In genomic region chr19:40192758-40193586, GRCh38 we compare ENCODE assay signal across 10 cellular contexts. TPM values are rescaled to one million over a fixed set of nuclear protein-coding genes. Genes with fewer than 3 reads are reported as not detected.
DNase-seq lines count a peak whose midpoint lies in the region; ATAC-seq and TF ChIP-seq lines count a peak whose summit lies in the region.
"Had no signal": no experiment of that assay in that cellular context is flagged by ENCODE, and none has a peak within 500 bp of the region (broad histone marks: within the 10 kb centered on the region; RNA-seq: fewer than 3 reads in every experiment).

No MANE protein-coding gene starts in this region.

- no TSS peak for BruUV-seq in IMR-90 (replicated peaks; lab: Mats Ljungman, UMichigan)

- TF ChIP-seq CTCF in IMR-90 (conservative IDR thresholded peaks at IDR 0.05; ENCODE audit: low read depth, low read length) (no peak), nephron progenitor cell (IDR thresholded peaks at IDR 0.05) (no peak), omental fat pad (IDR thresholded peaks at IDR 0.05) (no peak)

- H3K9me1 ChIP-seq in IMR-90 (ENCODE audit: insufficient read depth, low read length): peaks cover 6% of the 10 kb centered on the region

- H2BK120ac ChIP-seq in IMR-90 (ENCODE audit: low read depth, low read length): no peak overlapping the region

- peaks cover 5 to 26% of the 10 kb centered on the region in 2 experiments for H3K79me1 ChIP-seq in IMR-90 (ENCODE audit: low read depth in 1 of 2, low read length in 2 of 2)

- H2BK5ac ChIP-seq in IMR-90 (ENCODE audit: low read depth, low read length, poor library complexity, severe bottlenecking): no peak overlapping the region

- ATAC-seq in CD4-positive, CD25-positive, alpha-beta regulatory T cell (ENCODE audit: low read depth in 2 of 2): no peak
- ATAC-seq in IMR-90 (ENCODE audit: low read depth) (no peak), HG02884 (IDR thresholded peaks at IDR 0.05; ENCODE audit: unreplicated experiment) (no peak), omental fat pad (ENCODE audit: low FRiP score) (no peak), HG02642 (IDR thresholded peaks at IDR 0.05; ENCODE audit: poor library complexity, unreplicated experiment) (no peak)
- no peak for ATAC-seq in central memory CD8-positive, alpha-beta T cell (replicated peaks; ENCODE audit: extremely low read depth, poor library complexity, severe bottlenecking)

- H3K36me3 Mint-ChIP-seq in CD4-positive, CD25-positive, alpha-beta regulatory T cell: peaks cover 7% of the 10 kb centered on the region
- peaks cover 3% of the 10 kb centered on the region for H3K36me3 Mint-ChIP-seq in central memory CD8-positive, alpha-beta T cell (ENCODE audit: insufficient read depth)
- H3K36me3 Mint-ChIP-seq in nephron progenitor cell (ENCODE audit: low read depth): peaks cover 3% of the 10 kb centered on the region

- peak overlapping the region; percentile 13; the same call in 1 of the 2 replicates for H3K23ac ChIP-seq in IMR-90 (ENCODE audit: low read depth, low read length)

- H3K9ac ChIP-seq in IMR-90 (ENCODE audit: low read depth, low read length): no peak overlapping the region

- H3K4me1 Mint-ChIP-seq in CD4-positive, CD25-positive, alpha-beta regulatory T cell: peaks cover 6 to 46% (median 24%) of the 10 kb centered on the region in 4 donors
- peaks cover 33% of the 10 kb centered on the region for H3K4me1 Mint-ChIP-seq in central memory CD8-positive, alpha-beta T cell
- peaks cover 15% of the 10 kb centered on the region for H3K4me1 Mint-ChIP-seq in nephron progenitor cell

- peak overlapping the region; percentile 44 for H3K4me3 ChIP-seq in CD4-positive, CD25-positive, alpha-beta regulatory T cell (ENCODE audit: low read depth, low read length)
- no peak overlapping the region for H3K4me3 ChIP-seq in IMR-90 (ENCODE audit: insufficient read depth, low read depth, low read length)

- peaks cover 22% of the 10 kb centered on the region for H3K4me1 ChIP-seq in CD4-positive, CD25-positive, alpha-beta regulatory T cell (ENCODE audit: control insufficient read depth, insufficient read depth, low read length, poor library complexity, severe bottlenecking)
- peaks cover 9% of the 10 kb centered on the region for H3K4me1 ChIP-seq in IMR-90 (ENCODE audit: control insufficient read depth, insufficient read depth, low read length)

- H3K56ac ChIP-seq in IMR-90 (ENCODE audit: extremely low read depth, insufficient read depth, low read length): no peak overlapping the region

- TF ChIP-seq RAD21 in IMR-90 (IDR thresholded peaks at IDR 0.05; ENCODE audit: low read length): no peak

- H3K4ac ChIP-seq in IMR-90 (ENCODE audit: low read depth, low read length): no peak overlapping the region; the same call in 1 of the 2 replicates

- H3K27me3 Mint-ChIP-seq in CD4-positive, CD25-positive, alpha-beta regulatory T cell: no peaks in the 10 kb centered on the region
- H3K27me3 Mint-ChIP-seq in central memory CD8-positive, alpha-beta T cell: no peaks in the 10 kb centered on the region
- peaks cover 24% of the 10 kb centered on the region for H3K27me3 Mint-ChIP-seq in nephron progenitor cell (ENCODE audit: low read depth, poor library complexity)

- peak overlapping the region; percentile 64 to 85 (median 78) for H3K4me3 Mint-ChIP-seq in CD4-positive, CD25-positive, alpha-beta regulatory T cell
- peak overlapping the region; percentile 70 for H3K4me3 Mint-ChIP-seq in central memory CD8-positive, alpha-beta T cell
- peak overlapping the region; percentile 70 for H3K4me3 Mint-ChIP-seq in nephron progenitor cell

- no peak overlapping the region for H2BK15ac ChIP-seq in IMR-90 (ENCODE audit: low read depth, low read length)

- CTCF ChIA-PET in IMR-90 (lab: Yijun Ruan, JAX): no interaction called here

- H3K18ac ChIP-seq in IMR-90 (ENCODE audit: low read depth, low read length): no peak overlapping the region

- H3K36me3 ChIP-seq in CD4-positive, CD25-positive, alpha-beta regulatory T cell (ENCODE audit: control insufficient read depth, insufficient read depth, low read length): no peaks in the 10 kb centered on the region
- H3K36me3 ChIP-seq in IMR-90 (ENCODE audit: control insufficient read depth, insufficient read depth, low read length): no peaks in the 10 kb centered on the region; the same call in 1 of the 2 replicates

- H4K5ac ChIP-seq in IMR-90 (ENCODE audit: low read depth, low read length): no peak overlapping the region

- DNase-seq in CD4-positive, CD25-positive, alpha-beta regulatory T cell: no peak
- DNase-seq in IMR-90 (no peak), nephron progenitor cell (no peak), omental fat pad (ENCODE audit: low spot score) (no peak)
- no peak for DNase-seq in central memory CD8-positive, alpha-beta T cell (ENCODE audit: low spot score in 2 of 2)
- no peak for DNase-seq in activated effector memory CD4-positive, alpha-beta T cell treated with anti-CD3 and anti-CD28 coated beads, Interleukin-2, amount 50 U/mL, for 16 hours
- DNase-seq: NCI-H226 had no signal

- H2BK20ac ChIP-seq in IMR-90 (ENCODE audit: low read depth, low read length): no peak overlapping the region

- H4K20me1 ChIP-seq in IMR-90 (ENCODE audit: insufficient read depth, low read length): no peaks in the 10 kb centered on the region

- no peaks in the 10 kb centered on the region for H3K9me3 ChIP-seq in CD4-positive, CD25-positive, alpha-beta regulatory T cell (ENCODE audit: control insufficient read depth in 2 of 2, low read length in 2 of 2)
- no peaks in the 10 kb centered on the region for H3K9me3 ChIP-seq in IMR-90 (ENCODE audit: control insufficient read depth, insufficient read depth, low read length)

- H4K8ac ChIP-seq in IMR-90 (ENCODE audit: low read depth in 2 of 2, low read length in 2 of 2): no peak overlapping the region

- H2AFZ ChIP-seq in IMR-90 (replicated peaks; ENCODE audit: low read length, poor library complexity): peak overlapping the region; percentile 26

- WGBS in IMR-90 (ENCODE audit: extremely low coverage in 2 of 2, insufficient read length in 1 of 2), 2 experiments: 84% methylated on average over 2 of the region's 5 CpGs; no CpG with 5 or more reads in 1 of the 2 experiments

- peak overlapping the region; percentile 49 for H3K4me2 ChIP-seq in IMR-90 (ENCODE audit: low read depth, low read length)

- intact Hi-C loops in IMR-90 (cut with micrococcal nuclease): no loop called here

- H3K27me3 ChIP-seq in CD4-positive, CD25-positive, alpha-beta regulatory T cell (ENCODE audit: control insufficient read depth, insufficient read depth, low read length): no peaks in the 10 kb centered on the region
- H3K27me3 ChIP-seq in IMR-90 (ENCODE audit: control insufficient read depth, insufficient read depth, low read length): no peaks in the 10 kb centered on the region

- H3K14ac ChIP-seq in IMR-90 (replicated peaks; ENCODE audit: low read depth, low read length): no peak overlapping the region

- H2AK5ac ChIP-seq in IMR-90 (ENCODE audit: low read depth, low read length): peak overlapping the region; percentile 44; the same call in 1 of the 2 replicates

- no peak overlapping the region for H3K27ac ChIP-seq in CD4-positive, CD25-positive, alpha-beta regulatory T cell (ENCODE audit: insufficient read depth, low read length, poor library complexity, severe bottlenecking)
- H3K27ac ChIP-seq in IMR-90 (ENCODE audit: insufficient read depth, low read length): no peak overlapping the region
- H3K27ac ChIP-seq: HL-60 had no signal

- in situ Hi-C loops in IMR-90 (cut with MboI; ENCODE audit: low sequenced_read_pairs): no loop called here

- dilution Hi-C loops in IMR-90 (cut with HindIII; ENCODE audit: low sequenced_read_pairs, unreplicated experiment): no loop called here

- H2AK9ac ChIP-seq in IMR-90 (replicated peaks; ENCODE audit: low read depth, low read length, poor library complexity): peak overlapping the region; percentile 48

- H4K91ac ChIP-seq in IMR-90 (ENCODE audit: insufficient read depth, low read depth, low read length): no peak overlapping the region

- POLR2A ChIA-PET in IMR-90 (lab: Charles Lee; ENCODE audit: unreplicated experiment): interaction anchor here (0.7 kb wide), 1 partner anchor 1617 kb away, joined by 3 read pairs; no protein-coding TSS in a partner anchor

- H3K27ac Mint-ChIP-seq in CD4-positive, CD25-positive, alpha-beta regulatory T cell: peak overlapping the region in 1 of 3 donors; percentile 56
- H3K27ac Mint-ChIP-seq in central memory CD8-positive, alpha-beta T cell (ENCODE audit: low read depth): no peak overlapping the region
- H3K27ac Mint-ChIP-seq in nephron progenitor cell: no peak overlapping the region

- no peak for TF ChIP-seq POLR2A in IMR-90 (IDR thresholded peaks at IDR 0.05; ENCODE audit: low read depth, low read length)

- H3K9me3 Mint-ChIP-seq in CD4-positive, CD25-positive, alpha-beta regulatory T cell: no peaks in the 10 kb centered on the region
- no peaks in the 10 kb centered on the region for H3K9me3 Mint-ChIP-seq in central memory CD8-positive, alpha-beta T cell
- H3K9me3 Mint-ChIP-seq in nephron progenitor cell: no peaks in the 10 kb centered on the region

TF ChIP-seq in IMR-90, 13 proteins besides CTCF, POLR2A, EP300 and RAD21 (continues in another document):
- TF ChIP-seq CHD1 (IDR thresholded peaks at IDR 0.05; ENCODE audit: low read depth, low read length): no peak
- TF ChIP-seq BHLHE40 (IDR thresholded peaks at IDR 0.05; ENCODE audit: low read depth, low read length): no peak
- no peak for TF ChIP-seq MAZ (IDR thresholded peaks at IDR 0.05; ENCODE audit: borderline replicate concordance, low read depth, low read length)

RNA-seq across cellular contexts. Expression of gene MAP3K10, which starts 1.7 kb away (rescaled TPM):
- total RNA-seq in CD4-positive, CD25-positive, alpha-beta regulatory T cell: 25.8 TPM
- polyA plus RNA-seq in CD4-positive, CD25-positive, alpha-beta regulatory T cell: 1 to 10 TPM in 1 of 4 donors, under 1 TPM in 3; 0.14 to 1.4 (median 0.43) TPM
- total RNA-seq in IMR-90 (2012; rRNA removed) (1.4 and 1.8 TPM in 2 replicates), omental fat pad (1 to 10 TPM; 5.9 to 9.7 (median 7.6) TPM)
- 5.5 and 6.4 TPM in 2 replicates for polyA plus RNA-seq in IMR-90 (2012; rRNA removed)
- 3.1 and 5.2 TPM in 2 replicates for polyA plus RNA-seq in IMR-90 (2012; cell fraction: cytosol; rRNA removed)
- polyA plus RNA-seq in IMR-90 (2012; cell fraction: nucleus; rRNA removed; ENCODE audit: low replicate concordance): 32.7 and 58.4 TPM in 2 replicates

RNA-seq across cellular contexts. Expression of gene TTC9B, which starts 25.2 kb away (rescaled TPM):
- total RNA-seq in CD4-positive, CD25-positive, alpha-beta regulatory T cell: not detected
- polyA plus RNA-seq in CD4-positive, CD25-positive, alpha-beta regulatory T cell: not detected
- not detected in 2 replicates for total RNA-seq in IMR-90 (2012; rRNA removed)
- not detected in 2 replicates for polyA plus RNA-seq in IMR-90 (2012; rRNA removed)
- not detected in 2 replicates for polyA plus RNA-seq in IMR-90 (2012; cell fraction: cytosol; rRNA removed)
- 0.03 and 0.13 TPM in 2 replicates for polyA plus RNA-seq in IMR-90 (2012; cell fraction: nucleus; rRNA removed; ENCODE audit: low replicate concordance)
- total RNA-seq in omental fat pad: under 1 TPM in 1 of 4 donors, not detected in 3; 0.28 TPM

RNA-seq across cellular contexts. Expression of gene CCNP, which starts 33.5 kb away (rescaled TPM):
- 1.2 TPM for total RNA-seq in CD4-positive, CD25-positive, alpha-beta regulatory T cell
- under 1 TPM in 1 of 4 donors, not detected in 3; 0.13 TPM for polyA plus RNA-seq in CD4-positive, CD25-positive, alpha-beta regulatory T cell
- total RNA-seq in IMR-90 (2012; rRNA removed) (under 0.01 TPM in 2 replicates), omental fat pad (1 to 10 TPM in 1 of 4 donors, under 1 TPM in 2, not detected in 1; 0.37 to 1.1 (median 0.48) TPM)
- 0.17 and 0.21 TPM in 2 replicates for polyA plus RNA-seq in IMR-90 (2012; rRNA removed)
- polyA plus RNA-seq in IMR-90 (2012; cell fraction: cytosol; rRNA removed): 0.17 and 0.42 TPM in 2 replicates
- polyA plus RNA-seq in IMR-90 (2012; cell fraction: nucleus; rRNA removed; ENCODE audit: low replicate concordance): 1.5 and 3.1 TPM in 2 replicates
